1 cellular context compared by ENCODE assay signal in the genomic region with DNA sequence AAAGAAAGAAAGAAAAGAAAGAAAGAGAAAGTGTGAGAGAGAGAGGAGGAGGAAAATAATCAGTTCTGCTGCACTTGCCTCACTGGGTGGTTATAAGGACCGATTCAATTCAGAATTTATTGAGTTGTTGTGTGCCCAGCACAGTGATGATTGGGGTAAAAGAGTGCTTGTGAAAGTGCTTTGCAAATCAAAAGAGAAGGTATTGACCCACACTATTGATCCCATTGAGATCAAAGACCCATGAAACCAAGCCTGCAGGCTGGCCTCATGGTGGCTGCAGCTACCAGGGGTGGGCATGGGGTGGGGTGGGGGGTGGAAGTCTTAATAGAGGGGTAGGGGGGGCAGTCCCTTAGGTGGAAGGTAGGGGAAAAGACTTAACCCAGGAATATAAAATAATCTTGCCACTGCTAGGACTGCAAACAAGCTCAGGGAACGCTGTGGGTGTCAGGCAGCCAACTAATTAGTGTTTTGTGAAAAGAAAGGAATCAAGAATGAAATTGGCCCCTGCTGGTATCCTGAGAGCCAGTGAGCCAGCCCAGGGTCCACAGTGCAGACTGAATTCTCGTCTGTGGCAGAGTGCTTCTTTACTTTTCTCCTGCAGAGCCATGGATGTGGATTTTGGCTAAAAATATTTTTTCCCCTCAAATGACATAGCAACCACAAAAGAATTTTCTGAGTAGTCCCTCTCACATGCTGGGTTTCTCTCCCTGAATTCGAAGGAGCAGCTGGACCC.
TF ChIP-seq lines count a peak whose summit lies in the region.

No MANE protein-coding gene starts in this region.

TF ChIP-seq in HepG2, 621 proteins besides CTCF, POLR2A, EP300 and RAD21:
- TF ChIP-seq ZNF709 (CRISPR knock-in tag; IDR thresholded peaks at IDR 0.05) (no peak), KAT2B (IDR thresholded peaks at IDR 0.05; ENCODE audit: borderline replicate concordance, low read depth, low read length) (peak; percentile 79)
TF ChIP-seq in HepG2: peak in this region for 1.
